ENCODE assay signal across 16 cellular contexts in genomic region chr2:101826716-101827115, GRCh38.
DNase-seq lines count a peak whose midpoint lies in the region; ATAC-seq and TF ChIP-seq lines count a peak whose summit lies in the region.
"Had no signal": no experiment of that assay in that cellular context is flagged by ENCODE, and none has a peak within 500 bp of the region (broad histone marks: within the 10 kb centered on the region; RNA-seq: fewer than 3 reads in every experiment).

No MANE protein-coding gene starts in this region.

- peak overlapping the region; percentile 49 for H3K27ac Mint-ChIP-seq in CD8-positive, alpha-beta T cell
- no peak overlapping the region for H3K27ac Mint-ChIP-seq in activated CD8-positive, alpha-beta T cell treated with anti-CD3 and anti-CD28 coated beads for 36 hours
- H3K27ac Mint-ChIP-seq in activated T-cell treated with anti-CD3 and anti-CD28 coated beads, Interleukin-2, amount 50 U/mL, for 24 hours = no peak overlapping the region

- H3K36me3 ChIP-seq in ACC112 (ENCODE audit: insufficient read depth, low read length) (peaks cover 45% of the 10 kb centered on the region), mesodermal cell (ENCODE audit: control insufficient read depth, insufficient read depth, low read length) (peaks cover 45% of the 10 kb centered on the region), suprapubic skin (peaks cover 27% of the 10 kb centered on the region), ascending aorta (peaks cover 3 to 4% of the 10 kb centered on the region in 2 donors)
- H3K36me3 ChIP-seq in CD8-positive, alpha-beta T cell (ENCODE audit: insufficient read depth, low read length) = peaks cover 12% of the 10 kb centered on the region

- no peak for TF ChIP-seq POLR2A in suprapubic skin (IDR thresholded peaks at IDR 0.05)

- H3K27ac ChIP-seq in ACC112 (ENCODE audit: low read depth, low read length) (peak overlapping the region; percentile 92), mesodermal cell (ENCODE audit: low read depth, low read length, severe bottlenecking) (peak overlapping the region; percentile 81), suprapubic skin (no peak overlapping the region), ascending aorta (no peak overlapping the region)
- no peak overlapping the region for H3K27ac ChIP-seq in CD8-positive, alpha-beta T cell (ENCODE audit: low read depth, low read length)
- H3K27ac ChIP-seq: neutrophil, vagina had no signal

- WGBS in mesodermal cell (ENCODE audit: insufficient coverage in 2 of 2), 2 experiments = no CpG with 5 or more reads among the region's 2 CpGs
- 80% methylated on average over 2 of the region's 2 CpGs for WGBS in suprapubic skin

- no peak for TF ChIP-seq CTCF in CD8-positive, alpha-beta T cell (IDR thresholded peaks at IDR 0.05)
- TF ChIP-seq CTCF in activated CD8-positive, alpha-beta T cell treated with anti-CD3 and anti-CD28 coated beads for 36 hours (IDR thresholded peaks at IDR 0.05) = no peak
- no peak for TF ChIP-seq CTCF in suprapubic skin (IDR thresholded peaks at IDR 0.05)
- no peak for TF ChIP-seq CTCF in ascending aorta (IDR thresholded peaks at IDR 0.05)

- POLR2A ChIA-PET in CD8-positive, alpha-beta T cell (lab: Charles Lee) = interaction anchor here (1.4 kb wide), 1 partner anchor 12 kb away, joined by 5 read pairs; no protein-coding TSS in a partner anchor
- POLR2A ChIA-PET in activated CD8-positive, alpha-beta T cell treated with anti-CD3 and anti-CD28 coated beads for 36 hours (lab: Charles Lee) = no interaction called here

- peaks cover 59% of the 10 kb centered on the region for H3K36me3 Mint-ChIP-seq in CD8-positive, alpha-beta T cell
- peaks cover 28% of the 10 kb centered on the region for H3K36me3 Mint-ChIP-seq in activated CD8-positive, alpha-beta T cell treated with anti-CD3 and anti-CD28 coated beads for 36 hours (ENCODE audit: low read depth)
- peaks cover 55% of the 10 kb centered on the region for H3K36me3 Mint-ChIP-seq in activated T-cell treated with anti-CD3 and anti-CD28 coated beads, Interleukin-2, amount 50 U/mL, for 24 hours (ENCODE audit: low read depth)

- H2AFZ ChIP-seq in ACC112 (ENCODE audit: low read length, unreplicated experiment) = no peak overlapping the region

- no peak for TF ChIP-seq EP300 in suprapubic skin (IDR thresholded peaks at IDR 0.05)

- H3K79me2 ChIP-seq in ACC112 (ENCODE audit: control insufficient read depth, insufficient read depth, low read length, unreplicated experiment) = peaks cover 88% of the 10 kb centered on the region

- H3K4me3 Mint-ChIP-seq in CD8-positive, alpha-beta T cell = peak overlapping the region; percentile 29
- no peak overlapping the region for H3K4me3 Mint-ChIP-seq in activated CD8-positive, alpha-beta T cell treated with anti-CD3 and anti-CD28 coated beads for 36 hours
- H3K4me3 Mint-ChIP-seq in activated T-cell treated with anti-CD3 and anti-CD28 coated beads, Interleukin-2, amount 50 U/mL, for 24 hours = no peak overlapping the region
- H3K4me3 Mint-ChIP-seq: activated naive CD4-positive, alpha-beta T cell treated with anti-CD3 and anti-CD28 coated beads for 36 hours had no signal

- no peaks in the 10 kb centered on the region for H3K27me3 Mint-ChIP-seq in CD8-positive, alpha-beta T cell (ENCODE audit: low read depth)
- H3K27me3 Mint-ChIP-seq in activated CD8-positive, alpha-beta T cell treated with anti-CD3 and anti-CD28 coated beads for 36 hours = no peaks in the 10 kb centered on the region
- H3K27me3 Mint-ChIP-seq in activated T-cell treated with anti-CD3 and anti-CD28 coated beads, Interleukin-2, amount 50 U/mL, for 24 hours = no peaks in the 10 kb centered on the region
- H3K27me3 Mint-ChIP-seq: effector memory CD8-positive, alpha-beta T cell had no signal

- DNase-seq in CD8-positive, alpha-beta T cell = no peak
- peak; percentile 17 for DNase-seq in activated CD8-positive, alpha-beta T cell treated with anti-CD3 and anti-CD28 coated beads for 36 hours
- DNase-seq in suprapubic skin (ENCODE audit: low spot score in 2 of 2) (no peak), ascending aorta (ENCODE audit: low spot score in 2 of 2) (no peak)
- DNase-seq in activated T-cell treated with anti-CD3 and anti-CD28 coated beads, Interleukin-2, amount 50 U/mL, for 24 hours = no peak
- DNase-seq: activated CD8-positive, alpha-beta memory T cell treated with anti-CD3 and anti-CD28 coated beads, Interleukin-2, amount 50 U/mL, for 4 hours; activated naive CD4-positive, alpha-beta T cell treated with anti-CD3 and anti-CD28 coated beads for 36 hours; effector memory CD8-positive, alpha-beta T cell; NCI-H1092; sigmoid colon had no signal

- H3K4me3 ChIP-seq in ACC112 (ENCODE audit: low read depth, low read length) = peak overlapping the region; percentile 46; the same call in 1 of the 2 replicates
- no peak overlapping the region for H3K4me3 ChIP-seq in CD8-positive, alpha-beta T cell (ENCODE audit: low read depth, low read length)
- no peak overlapping the region for H3K4me3 ChIP-seq in mesodermal cell (ENCODE audit: extremely low read depth, insufficient read depth, low read length, poor library complexity, severe bottlenecking)
- H3K4me3 ChIP-seq in suprapubic skin = no peak overlapping the region
- no peak overlapping the region for H3K4me3 ChIP-seq in ascending aorta
- H3K4me3 ChIP-seq: sigmoid colon, vagina had no signal

- no peak for ATAC-seq in CD8-positive, alpha-beta T cell
- ATAC-seq in activated CD8-positive, alpha-beta T cell treated with anti-CD3 and anti-CD28 coated beads for 36 hours = no peak
- no peak for ATAC-seq in HG03521 (IDR thresholded peaks at IDR 0.05; ENCODE audit: unreplicated experiment)
- ATAC-seq: effector memory CD8-positive, alpha-beta T cell; HepG2 had no signal

- H3K9me3 ChIP-seq in CD8-positive, alpha-beta T cell (ENCODE audit: low read length) = no peaks in the 10 kb centered on the region
- H3K9me3 ChIP-seq in mesodermal cell (ENCODE audit: control insufficient read depth, low read length) (no peaks in the 10 kb centered on the region), suprapubic skin (no peaks in the 10 kb centered on the region), ascending aorta (no peaks in the 10 kb centered on the region)
- H3K9me3 ChIP-seq: neutrophil, sigmoid colon, vagina had no signal

- intact Hi-C loops in CD8-positive, alpha-beta T cell (cut with DNase I, micrococcal nuclease) = loop anchor here (5.0 kb wide), 2 partner anchors 34 to 129 kb away; partner anchors contain the start of gene MAP4K4 (in 1 of the 2)
- intact Hi-C loops in activated CD8-positive, alpha-beta T cell treated with anti-CD3 and anti-CD28 coated beads for 36 hours (cut with micrococcal nuclease) = loop anchor here (5.0 to 10.0 kb wide), 4 partner anchors 52 to 484 kb away; no protein-coding TSS in a partner anchor
- intact Hi-C loops in ascending aorta (cut with DNase I) = no loop called here

- peaks cover 93% of the 10 kb centered on the region for H3K4me1 ChIP-seq in ACC112 (ENCODE audit: control insufficient read depth, insufficient read depth, low read length, unreplicated experiment)
- peaks cover 67% of the 10 kb centered on the region for H3K4me1 ChIP-seq in CD8-positive, alpha-beta T cell (ENCODE audit: insufficient read depth, low read length)
- peaks cover 61% of the 10 kb centered on the region for H3K4me1 ChIP-seq in mesodermal cell (ENCODE audit: control insufficient read depth, insufficient read depth, low read length, poor library complexity, severe bottlenecking)
- H3K4me1 ChIP-seq in suprapubic skin = peaks cover 32% of the 10 kb centered on the region
- peaks cover 0 to 26% of the 10 kb centered on the region in 2 donors for H3K4me1 ChIP-seq in ascending aorta

- H3K9me3 Mint-ChIP-seq in CD8-positive, alpha-beta T cell = no peaks in the 10 kb centered on the region
- H3K9me3 Mint-ChIP-seq in activated CD8-positive, alpha-beta T cell treated with anti-CD3 and anti-CD28 coated beads for 36 hours = no peaks in the 10 kb centered on the region
- no peaks in the 10 kb centered on the region for H3K9me3 Mint-ChIP-seq in activated T-cell treated with anti-CD3 and anti-CD28 coated beads, Interleukin-2, amount 50 U/mL, for 24 hours
- H3K9me3 Mint-ChIP-seq: activated naive CD4-positive, alpha-beta T cell treated with anti-CD3 and anti-CD28 coated beads for 36 hours; effector memory CD8-positive, alpha-beta T cell had no signal

- peaks cover 77% of the 10 kb centered on the region for H3K4me1 Mint-ChIP-seq in CD8-positive, alpha-beta T cell (ENCODE audit: low read depth)
- peaks cover 78% of the 10 kb centered on the region for H3K4me1 Mint-ChIP-seq in activated CD8-positive, alpha-beta T cell treated with anti-CD3 and anti-CD28 coated beads for 36 hours (ENCODE audit: low read depth)
- peaks cover 81% of the 10 kb centered on the region for H3K4me1 Mint-ChIP-seq in activated T-cell treated with anti-CD3 and anti-CD28 coated beads, Interleukin-2, amount 50 U/mL, for 24 hours (ENCODE audit: low read depth)

- H3K27me3 ChIP-seq in ACC112 (ENCODE audit: insufficient read depth, low read length) (no peaks in the 10 kb centered on the region), suprapubic skin (no peaks in the 10 kb centered on the region), ascending aorta (no peaks in the 10 kb centered on the region)
- no peaks in the 10 kb centered on the region for H3K27me3 ChIP-seq in CD8-positive, alpha-beta T cell (ENCODE audit: insufficient read depth, low read length)
- H3K27me3 ChIP-seq: neutrophil, sigmoid colon, vagina had no signal

- CTCF ChIA-PET in CD8-positive, alpha-beta T cell (lab: Charles Lee) = interaction anchor here (0.8 to 11.7 kb wide), 6 partner anchors 10 to 407 kb away, joined by 3 to 138 read pairs (median 4); no protein-coding TSS in a partner anchor
- CTCF ChIA-PET in activated CD8-positive, alpha-beta T cell treated with anti-CD3 and anti-CD28 coated beads for 36 hours (lab: Charles Lee) = interaction anchor here (1.0 to 6.3 kb wide), 6 partner anchors 9 to 485 kb away, joined by 3 to 52 read pairs (median 4); no protein-coding TSS in a partner anchor

Comparison
In these comparisons a context has a peak if more than half of its experiments do, and no peak if none do; other contexts are left out.
1. H3K27ac ChIP-seq: peak in ACC112 (single experiment) and mesodermal cell (single experiment); none in CD8-positive, alpha-beta T cell (single experiment), suprapubic skin (single experiment) and ascending aorta (0 of 2).